In the genomic region with DNA sequence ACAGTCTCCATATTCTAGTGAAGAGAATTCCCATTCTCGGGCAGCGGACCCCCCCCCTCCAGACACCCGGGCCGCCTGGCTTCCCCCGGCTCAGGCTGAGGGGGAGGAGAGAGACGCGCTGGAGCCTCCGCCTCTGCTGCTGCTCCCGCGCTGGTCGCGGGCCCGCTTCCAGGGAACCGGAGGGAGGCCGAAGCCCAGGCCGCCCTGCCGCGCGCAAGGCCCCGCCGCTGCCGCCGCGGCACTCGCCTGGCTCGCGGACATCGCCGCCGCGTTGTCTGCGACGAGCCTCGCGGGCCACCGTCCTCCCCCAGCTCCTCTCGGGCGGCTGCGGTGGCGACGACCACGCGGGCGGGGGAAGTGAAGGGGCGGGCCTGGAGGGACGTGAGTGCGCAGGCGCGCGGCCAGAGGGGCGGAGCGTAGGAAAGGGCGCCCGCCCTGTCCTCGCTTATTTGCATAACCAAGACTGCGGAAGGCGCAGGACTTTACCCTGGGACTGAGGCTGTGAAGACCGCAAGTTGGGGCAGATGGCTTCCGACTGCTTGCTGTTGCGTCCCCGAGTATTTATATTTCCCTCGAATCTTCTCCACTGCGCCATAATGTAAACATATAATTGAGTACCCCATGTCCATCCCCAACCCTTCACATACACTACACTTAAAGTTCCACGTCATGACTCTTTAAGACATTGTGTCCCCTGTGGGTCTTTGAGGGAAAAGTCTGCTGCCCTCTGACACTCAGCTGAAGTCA, we compare ENCODE assay signal across 8 cellular contexts. TPM values are rescaled to one million over a fixed set of nuclear protein-coding genes. Genes with fewer than 3 reads are reported as not detected.
DNase-seq lines count a peak whose midpoint lies in the region; ATAC-seq lines count a peak whose summit lies in the region.

A gene with protein sequence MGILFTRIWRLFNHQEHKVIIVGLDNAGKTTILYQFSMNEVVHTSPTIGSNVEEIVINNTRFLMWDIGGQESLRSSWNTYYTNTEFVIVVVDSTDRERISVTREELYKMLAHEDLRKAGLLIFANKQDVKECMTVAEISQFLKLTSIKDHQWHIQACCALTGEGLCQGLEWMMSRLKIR (minus strand): TSS at position 279 of the 747 bp plus-strand sequence. CDS start 245 bp downstream, at position 34.

- peak within 1 kb of the TSS; percentile 75 for H3K4me2 ChIP-seq in BLaER1

- no peaks in the 10 kb centered on the region for H3K27me3 Mint-ChIP-seq in activated CD4-positive, alpha-beta T cell treated with anti-CD3 and anti-CD28 coated beads, Interleukin-2, amount 10 ng/mL, durations not matched to agents 7 days and 5 days

- peaks cover 16% of the 10 kb centered on the region for H3K36me3 ChIP-seq in BLaER1

- H3K9me3 ChIP-seq in BLaER1 = no peaks in the 10 kb centered on the region

- peaks cover 38% of the 10 kb centered on the region for H3K4me1 Mint-ChIP-seq in activated CD4-positive, alpha-beta T cell treated with anti-CD3 and anti-CD28 coated beads, Interleukin-2, amount 10 ng/mL, durations not matched to agents 7 days and 5 days

- peak within 1 kb of the TSS; percentile 96 for H3K9ac ChIP-seq in BLaER1

- peak within 1 kb of the TSS; percentile 90 for H3K27ac Mint-ChIP-seq in activated CD4-positive, alpha-beta T cell treated with anti-CD3 and anti-CD28 coated beads, Interleukin-2, amount 10 ng/mL, durations not matched to agents 7 days and 5 days

- H3K4me3 Mint-ChIP-seq in activated CD4-positive, alpha-beta T cell treated with anti-CD3 and anti-CD28 coated beads, Interleukin-2, amount 10 ng/mL, durations not matched to agents 7 days and 5 days = peak within 1 kb of the TSS; percentile 97

- POLR2A ChIA-PET in activated CD4-positive, alpha-beta T cell treated with anti-CD3 and anti-CD28 coated beads, Interleukin-2, amount 10 ng/mL, durations not matched to agents 7 days and 5 days (lab: Charles Lee) = interaction anchor here (0.6 kb wide), 1 partner anchor 343 kb away, joined by 9 read pairs; no protein-coding TSS in a partner anchor

- H3K4me3 ChIP-seq in BLaER1 = peak within 1 kb of the TSS; percentile 78

- CTCF ChIA-PET in activated CD4-positive, alpha-beta T cell treated with anti-CD3 and anti-CD28 coated beads, Interleukin-2, amount 10 ng/mL, durations not matched to agents 7 days and 5 days (lab: Charles Lee) = interaction anchor here (0.7 to 1.5 kb wide), 5 partner anchors 9 to 313 kb away, joined by 3 read pairs; no protein-coding TSS in a partner anchor

- H3K9me3 Mint-ChIP-seq in activated CD4-positive, alpha-beta T cell treated with anti-CD3 and anti-CD28 coated beads, Interleukin-2, amount 10 ng/mL, durations not matched to agents 7 days and 5 days = no peaks in the 10 kb centered on the region

- H3K27ac ChIP-seq in BLaER1 = peak within 1 kb of the TSS; percentile 96

- no peaks in the 10 kb centered on the region for H3K27me3 ChIP-seq in BLaER1

- H3K36me3 Mint-ChIP-seq in activated CD4-positive, alpha-beta T cell treated with anti-CD3 and anti-CD28 coated beads, Interleukin-2, amount 10 ng/mL, durations not matched to agents 7 days and 5 days (ENCODE audit: low read depth) = peaks cover 9% of the 10 kb centered on the region

- ATAC-seq in GM19328 (IDR thresholded peaks at IDR 0.05; ENCODE audit: unreplicated experiment) (peak; percentile 95), HG03520 (IDR thresholded peaks at IDR 0.05; ENCODE audit: unreplicated experiment) (peak; percentile 91), left lobe of liver (peak; percentile 97)

- peaks cover 43% of the 10 kb centered on the region for H4K20me1 ChIP-seq in BLaER1

- peaks cover 31% of the 10 kb centered on the region for H3K4me1 ChIP-seq in BLaER1

- DNase-seq in NCI-H69 (lab: John Stamatoyannopoulos, UW) = peak; percentile 92
- DNase-seq in activated CD4-positive, alpha-beta T cell treated with anti-CD3 and anti-CD28 coated beads, Interleukin-2, amount 10 ng/mL, durations not matched to agents 7 days and 5 days = peak; percentile 93
- DNase-seq in dedifferentiated amniotic fluid mesenchymal stem cell (ENCODE audit: extremely low spot score) = peak; percentile 94
- DNase-seq in left lobe of liver (ENCODE audit: low spot score) = peak; percentile 96
- DNase-seq in stimulated activated CD4-positive, alpha-beta T cell treated with anti-CD3 and anti-CD28 coated beads, Interleukin-2, amount 100 ng/mL, for 4 hours (ENCODE audit: low read depth) = peak; percentile 90

RNA-seq across cellular contexts. Expression of the gene that starts here (rescaled TPM):
- total RNA-seq in activated CD4-positive, alpha-beta T cell treated with anti-CD3 and anti-CD28 coated beads, Interleukin-2, amount 10 ng/mL, durations not matched to agents 7 days and 5 days = 10 to 100 TPM; 47.4 to 49.0 TPM
- total RNA-seq in left lobe of liver = 21.1 TPM

Comparison
In these comparisons a context has a peak if more than half of its experiments do, and no peak if none do; other contexts are left out.
1. Peak in every context shown above with its lines: DNase-seq, ATAC-seq, H3K4me3 ChIP-seq and H3K27ac ChIP-seq.